8 cellular contexts compared by ENCODE assay signal in the genomic region with DNA sequence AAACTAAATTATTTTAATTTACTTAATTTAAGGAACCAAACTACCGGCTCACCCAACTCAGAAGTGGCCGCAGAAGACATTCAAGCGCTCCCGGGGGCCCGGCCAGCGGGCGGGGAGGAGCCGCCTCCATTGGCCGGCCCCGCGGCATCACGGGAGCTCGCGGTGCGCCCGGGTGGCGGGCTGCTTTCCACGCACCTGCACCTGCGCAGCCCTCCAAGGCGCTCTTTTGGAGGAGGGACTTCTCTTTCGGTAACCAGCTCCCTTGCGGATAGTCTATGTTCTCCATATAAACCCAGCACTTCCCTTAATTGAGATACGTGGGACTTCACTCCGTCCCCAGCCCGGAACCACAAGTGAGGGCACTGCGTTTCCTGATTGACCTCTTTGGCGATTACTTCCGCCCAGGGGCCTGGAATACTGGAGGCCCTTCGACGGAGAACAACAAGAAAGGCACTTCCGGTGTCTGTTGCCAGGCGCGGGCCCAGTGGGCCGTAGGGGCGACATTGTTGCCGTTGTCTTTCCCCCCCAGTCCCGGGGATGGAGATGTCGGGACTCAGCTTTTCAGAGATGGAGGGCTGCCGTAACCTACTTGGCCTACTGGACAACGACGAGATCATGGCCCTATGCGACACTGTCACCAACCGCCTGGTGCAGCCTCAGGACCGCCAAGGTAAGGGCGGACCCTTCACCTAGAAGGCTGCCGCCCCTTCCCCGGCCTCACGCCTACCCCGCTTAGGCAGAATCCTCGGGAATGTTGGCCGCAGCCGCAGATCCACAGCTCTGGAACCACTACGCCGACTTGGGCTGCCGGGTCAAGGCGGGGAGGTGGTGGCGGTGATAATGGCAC. TPM values are rescaled to one million over a fixed set of nuclear protein-coding genes. Genes with fewer than 3 reads are reported as not detected.
DNase-seq lines count a peak whose midpoint lies in the region; ATAC-seq and TF ChIP-seq lines count a peak whose summit lies in the region.

A gene (plus strand): TSS at position 444 of the 847 bp plus-strand sequence. CDS start 94 bp downstream, at position 538.

- H3K9ac ChIP-seq in MM.1S (ENCODE audit: low read length), result peak within 1 kb of the TSS; percentile 87
- H3K9ac ChIP-seq in neural progenitor cell, result peak within 1 kb of the TSS; percentile 87
- peak within 1 kb of the TSS; percentile 90 to 97 for H3K9ac ChIP-seq in stomach smooth muscle (ENCODE audit: low read length in 2 of 2)

- H3K27ac Mint-ChIP-seq in neural progenitor cell, result peak within 1 kb of the TSS; percentile 99

- DNase-seq in GDM1 (lab: John Stamatoyannopoulos, UW) (peak; percentile 81), HCEC 1CT (peak; percentile 93), MM.1S (peak; percentile 91), SIG-M5 treated with dmso at 0.1 percent for 504 hours (lab: John Stamatoyannopoulos, UW; ENCODE audit: unreplicated experiment) (peak; percentile 95), foreskin keratinocyte (peak; percentile 89 to 93), neural progenitor cell (ENCODE audit: low spot score) (peak; percentile 92)
- peak; percentile 62 for DNase-seq in activated gamma-delta T cell treated with anti-CD3 and anti-CD28 coated beads, Interleukin-2, amount 50 U/mL, for 16 hours (ENCODE audit: low read depth)

- H4K20me1 ChIP-seq in MM.1S (ENCODE audit: insufficient read depth, low read length), result no peaks in the 10 kb centered on the region
- peaks cover 8% of the 10 kb centered on the region for H4K20me1 ChIP-seq in neural progenitor cell (ENCODE audit: low read depth)

- peaks cover 7% of the 10 kb centered on the region; the same call in 1 of the 2 replicates for H3K4me1 ChIP-seq in MM.1S (ENCODE audit: low read length)
- peaks cover 17% of the 10 kb centered on the region for H3K4me1 ChIP-seq in foreskin keratinocyte
- peaks cover 11% of the 10 kb centered on the region for H3K4me1 ChIP-seq in neural progenitor cell
- H3K4me1 ChIP-seq in stomach smooth muscle (ENCODE audit: control insufficient read depth, insufficient read depth, low read length), result peaks cover 4% of the 10 kb centered on the region

- H3K27ac ChIP-seq in MM.1S (ENCODE audit: low read length), result peak within 1 kb of the TSS; percentile 87
- peak within 1 kb of the TSS; percentile 75 for H3K27ac ChIP-seq in foreskin keratinocyte
- H3K27ac ChIP-seq in neural progenitor cell, result peak within 1 kb of the TSS; percentile 95
- H3K27ac ChIP-seq in stomach smooth muscle (ENCODE audit: low read length), result peak within 1 kb of the TSS; percentile 80

- peak within 1 kb of the TSS; percentile 99 for H3K4me3 Mint-ChIP-seq in neural progenitor cell

- TF ChIP-seq CTCF in MM.1S (IDR thresholded peaks at IDR 0.05; ENCODE audit: low read length), result no peak
- TF ChIP-seq CTCF in foreskin keratinocyte (conservative IDR thresholded peaks at IDR 0.05), result no peak
- TF ChIP-seq CTCF in neural progenitor cell (IDR thresholded peaks at IDR 0.05), result no peak

- H3K36me3 ChIP-seq in MM.1S (replicated peaks; ENCODE audit: insufficient read depth, low read length), result peaks cover 6% of the 10 kb centered on the region
- H3K36me3 ChIP-seq in neural progenitor cell, result peaks cover 8% of the 10 kb centered on the region
- peaks cover 0 to 7% of the 10 kb centered on the region in 2 donors for H3K36me3 ChIP-seq in stomach smooth muscle (ENCODE audit: control insufficient read depth in 2 of 2, insufficient read depth in 2 of 2, low read length in 2 of 2)

- peaks cover 29% of the 10 kb centered on the region for H3K4me1 Mint-ChIP-seq in neural progenitor cell

- peaks cover 56% of the 10 kb centered on the region for H3K79me2 ChIP-seq in MM.1S (ENCODE audit: low read length)
- H3K79me2 ChIP-seq in neural progenitor cell (ENCODE audit: low read depth), result peaks cover 97% of the 10 kb centered on the region

- H2AFZ ChIP-seq in MM.1S (ENCODE audit: low read length) (peak within 1 kb of the TSS; percentile 90), neural progenitor cell (replicated peaks) (peak within 1 kb of the TSS; percentile 90)

- H3K4me2 ChIP-seq in MM.1S (ENCODE audit: low read depth, low read length) (peak within 1 kb of the TSS; percentile 62), neural progenitor cell (peak within 1 kb of the TSS; percentile 87)

- peaks cover 4% of the 10 kb centered on the region for H3K27me3 Mint-ChIP-seq in neural progenitor cell (ENCODE audit: insufficient read depth, low read depth)

- peaks cover 10% of the 10 kb centered on the region for H3F3A ChIP-seq in MM.1S (ENCODE audit: insufficient read depth, low read length)
- no peaks in the 10 kb centered on the region for H3F3A ChIP-seq in neural progenitor cell (ENCODE audit: low read depth)

- ATAC-seq in foreskin keratinocyte, result peak; percentile 91

- no peaks in the 10 kb centered on the region for H3K9me3 ChIP-seq in MM.1S (replicated peaks; ENCODE audit: insufficient read depth, low read length)
- no peaks in the 10 kb centered on the region for H3K9me3 ChIP-seq in neural progenitor cell (ENCODE audit: low read depth)
- no peaks in the 10 kb centered on the region for H3K9me3 ChIP-seq in stomach smooth muscle (ENCODE audit: control insufficient read depth in 2 of 2, low read length in 2 of 2)

- H3K9me2 ChIP-seq in MM.1S (replicated peaks; ENCODE audit: insufficient read depth, low read length), result no peaks in the 10 kb centered on the region

- H3K4me3 ChIP-seq in MM.1S (ENCODE audit: low read length), result peak within 1 kb of the TSS; percentile 99
- peak within 1 kb of the TSS; percentile 93 for H3K4me3 ChIP-seq in neural progenitor cell
- H3K4me3 ChIP-seq in stomach smooth muscle (ENCODE audit: low read length in 2 of 2), result peak within 1 kb of the TSS; percentile 75 to 99

- H3K27me3 ChIP-seq in MM.1S (replicated peaks; ENCODE audit: insufficient read depth, low read length) (no peaks in the 10 kb centered on the region), foreskin keratinocyte (no peaks in the 10 kb centered on the region), neural progenitor cell (no peaks in the 10 kb centered on the region), stomach smooth muscle (ENCODE audit: control insufficient read depth in 1 of 2, insufficient read depth in 2 of 2, low read length in 2 of 2) (no peaks in the 10 kb centered on the region)

- peaks cover 16% of the 10 kb centered on the region for H3K36me3 Mint-ChIP-seq in neural progenitor cell

- H3K9me3 Mint-ChIP-seq in neural progenitor cell, result no peaks in the 10 kb centered on the region

RNA-seq across cellular contexts. Expression of the gene that starts here (rescaled TPM):
- total RNA-seq in foreskin keratinocyte (21.0 and 22.5 TPM in 2 replicates), neural progenitor cell (ENCODE audit: low replicate concordance) (40.8 and 61.6 TPM in 2 replicates)
- 9.3 and 11.1 TPM in 2 replicates for polyA plus RNA-seq in foreskin keratinocyte

Comparison
In these comparisons a context has a peak if more than half of its experiments do, and no peak if none do; other contexts are left out.
1. Peak in every context shown above with its lines: DNase-seq, ATAC-seq, H3K4me3 ChIP-seq and H3K27ac ChIP-seq.